Comparison of ENCODE assay signal across 8 cellular contexts in genomic region chr3:120093923-120094775, GRCh38. TPM values are rescaled to one million over a fixed set of nuclear protein-coding genes. Genes with fewer than 3 reads are reported as not detected.
DNase-seq lines count a peak whose midpoint lies in the region; ATAC-seq and TF ChIP-seq lines count a peak whose summit lies in the region.

GSK3B (minus strand) TSS chr3:120094447; CDS start chr3:120093434, 1,013 bp downstream.

- ATAC-seq in CD4-positive, CD25-positive, alpha-beta regulatory T cell (ENCODE audit: low read depth in 2 of 2): peak; percentile 58 to 63
- ATAC-seq in GM19395 (IDR thresholded peaks at IDR 0.05; ENCODE audit: unreplicated experiment) (peak; percentile 28), HG03558 (IDR thresholded peaks at IDR 0.05; ENCODE audit: extremely low read depth, unreplicated experiment) (peak; percentile 0)

- no peak for TF ChIP-seq CTCF in PC-9 (conservative IDR thresholded peaks at IDR 0.05)
- no peak for TF ChIP-seq CTCF in fibroblast of pulmonary artery (IDR thresholded peaks at IDR 0.05; ENCODE audit: low read length, missing control alignments)
- no peak for TF ChIP-seq CTCF in neural progenitor cell (IDR thresholded peaks at IDR 0.05)
- no peak for TF ChIP-seq CTCF in suprapubic skin (IDR thresholded peaks at IDR 0.05)

- no peak for TF ChIP-seq EP300 in suprapubic skin (IDR thresholded peaks at IDR 0.05)

- H3K27ac Mint-ChIP-seq in CD4-positive, CD25-positive, alpha-beta regulatory T cell: peak within 1 kb of the TSS in 1 of 3 donors; percentile 99
- peak within 1 kb of the TSS; percentile 98 for H3K27ac Mint-ChIP-seq in neural progenitor cell

- peak within 1 kb of the TSS; percentile 100 for H3K27ac ChIP-seq in CD4-positive, CD25-positive, alpha-beta regulatory T cell (ENCODE audit: insufficient read depth, low read length, poor library complexity, severe bottlenecking)
- H3K27ac ChIP-seq in PC-9 (peak within 1 kb of the TSS; percentile 100), neural progenitor cell (peak within 1 kb of the TSS; percentile 100), suprapubic skin (peak within 1 kb of the TSS; percentile 100)

- CTCF ChIA-PET in PC-9 (lab: Charles Lee): interaction anchor here (0.7 to 1.9 kb wide), 2 partner anchors 50 to 79 kb away, joined by 3 to 11 read pairs; no protein-coding TSS in a partner anchor

- H2AFZ ChIP-seq in PC-9 (peak within 1 kb of the TSS; percentile 76), neural progenitor cell (replicated peaks) (peak within 1 kb of the TSS; percentile 67)

- peaks cover 6% of the 10 kb centered on the region for H3K27me3 Mint-ChIP-seq in CD4-positive, CD25-positive, alpha-beta regulatory T cell
- peaks cover 6% of the 10 kb centered on the region for H3K27me3 Mint-ChIP-seq in neural progenitor cell (ENCODE audit: insufficient read depth, low read depth)

- H3K4me3 ChIP-seq in CD4-positive, CD25-positive, alpha-beta regulatory T cell (ENCODE audit: low read depth, low read length): peak within 1 kb of the TSS; percentile 98
- peak within 1 kb of the TSS; percentile 96 for H3K4me3 ChIP-seq in PC-9
- peak within 1 kb of the TSS; percentile 73 for H3K4me3 ChIP-seq in fibroblast of pulmonary artery (replicated peaks; ENCODE audit: low read depth, low read length)
- peak within 1 kb of the TSS; percentile 100 for H3K4me3 ChIP-seq in neural progenitor cell
- peak within 1 kb of the TSS; percentile 95 for H3K4me3 ChIP-seq in suprapubic skin

- peaks cover 27% of the 10 kb centered on the region; the same call in 1 of the 2 replicates for H3F3A ChIP-seq in PC-9 (ENCODE audit: insufficient read depth, low read depth)
- peaks cover 25% of the 10 kb centered on the region for H3F3A ChIP-seq in neural progenitor cell (ENCODE audit: low read depth)

- TF ChIP-seq POLR2A in suprapubic skin (IDR thresholded peaks at IDR 0.05): peak; percentile 25 to 81

- H3K79me2 ChIP-seq in PC-9 (ENCODE audit: low read depth) (peaks cover 83% of the 10 kb centered on the region), neural progenitor cell (ENCODE audit: low read depth) (peaks cover 85% of the 10 kb centered on the region)

- WGBS in suprapubic skin: 1% methylated on average over 55 of the region's 94 CpGs

- no peaks in the 10 kb centered on the region for H3K9me3 ChIP-seq in CD4-positive, CD25-positive, alpha-beta regulatory T cell (ENCODE audit: control insufficient read depth in 2 of 2, low read length in 2 of 2)
- H3K9me3 ChIP-seq in PC-9 (ENCODE audit: insufficient read depth, low read depth) (no peaks in the 10 kb centered on the region), neural progenitor cell (ENCODE audit: low read depth) (no peaks in the 10 kb centered on the region), suprapubic skin (no peaks in the 10 kb centered on the region)

- H3K36me3 ChIP-seq in CD4-positive, CD25-positive, alpha-beta regulatory T cell (ENCODE audit: control insufficient read depth, insufficient read depth, low read length): no peaks in the 10 kb centered on the region
- H3K36me3 ChIP-seq in PC-9 (ENCODE audit: low read depth): peaks cover 26% of the 10 kb centered on the region
- H3K36me3 ChIP-seq in neural progenitor cell: no peaks in the 10 kb centered on the region
- H3K36me3 ChIP-seq in suprapubic skin: no peaks in the 10 kb centered on the region

- H3K9ac ChIP-seq in neural progenitor cell: peak within 1 kb of the TSS; percentile 99

- H3K9me3 Mint-ChIP-seq in CD4-positive, CD25-positive, alpha-beta regulatory T cell: no peaks in the 10 kb centered on the region
- no peaks in the 10 kb centered on the region for H3K9me3 Mint-ChIP-seq in neural progenitor cell

- no TSS peak for BruUV-seq in PC-9 (replicated peaks; lab: Mats Ljungman, UMichigan)

- POLR2A ChIA-PET in PC-9 (lab: Charles Lee; ENCODE audit: unreplicated experiment): interaction anchor here (0.5 to 1.9 kb wide), 23 partner anchors 17 to 933 kb away, joined by 3 to 51 read pairs (median 5); partner anchors contain the start of gene TMEM39A

- H3K36me3 Mint-ChIP-seq in CD4-positive, CD25-positive, alpha-beta regulatory T cell: no peaks in the 10 kb centered on the region
- peaks cover 10% of the 10 kb centered on the region for H3K36me3 Mint-ChIP-seq in neural progenitor cell

- H3K27me3 ChIP-seq in CD4-positive, CD25-positive, alpha-beta regulatory T cell (ENCODE audit: control insufficient read depth, insufficient read depth, low read length): no peaks in the 10 kb centered on the region
- no peaks in the 10 kb centered on the region for H3K27me3 ChIP-seq in PC-9 (ENCODE audit: insufficient read depth, low read depth)
- no peaks in the 10 kb centered on the region for H3K27me3 ChIP-seq in neural progenitor cell
- H3K27me3 ChIP-seq in suprapubic skin: no peaks in the 10 kb centered on the region

- intact Hi-C loops in PC-9 (cut with micrococcal nuclease; ENCODE audit: unreplicated experiment): loop anchor here (1.0 to 10.0 kb wide), 8 partner anchors 53 to 629 kb away; partner anchors contain the start of genes LRRC58, POGLUT1 and TMEM39A

- peaks cover 51% of the 10 kb centered on the region for H3K4me1 ChIP-seq in CD4-positive, CD25-positive, alpha-beta regulatory T cell (ENCODE audit: control insufficient read depth, insufficient read depth, low read length, poor library complexity, severe bottlenecking)
- H3K4me1 ChIP-seq in PC-9 (replicated peaks; ENCODE audit: insufficient read depth) (peaks cover 44% of the 10 kb centered on the region), neural progenitor cell (peaks cover 26% of the 10 kb centered on the region), suprapubic skin (peaks cover 60% of the 10 kb centered on the region)

- DNase-seq in CD4-positive, CD25-positive, alpha-beta regulatory T cell: peak in 2 of 3 donors; percentile 69 to 88
- DNase-seq in PC-9 (peak in 1 of 2 experiments; percentile 46), fibroblast of pulmonary artery (ENCODE audit: low read depth) (peak; percentile 100), neural progenitor cell (ENCODE audit: low spot score) (peak; percentile 92), suprapubic skin (ENCODE audit: low spot score in 2 of 2) (peak; percentile 90 to 91)
- DNase-seq in activated T-helper 9 cell treated with anti-CD3 and anti-CD28 coated beads, Interleukin-2, amount 50 U/mL, for 16 hours (ENCODE audit: low read depth): peak; percentile 96

- peaks cover 12 to 32% (median 21%) of the 10 kb centered on the region in 4 donors for H3K4me1 Mint-ChIP-seq in CD4-positive, CD25-positive, alpha-beta regulatory T cell
- H3K4me1 Mint-ChIP-seq in neural progenitor cell: peaks cover 16% of the 10 kb centered on the region

- no peaks in the 10 kb centered on the region for H3K9me2 ChIP-seq in PC-9 (ENCODE audit: insufficient read depth)

- H3K4me3 Mint-ChIP-seq in CD4-positive, CD25-positive, alpha-beta regulatory T cell: no peak within 1 kb of the TSS
- no peak within 1 kb of the TSS for H3K4me3 Mint-ChIP-seq in neural progenitor cell

- peak within 1 kb of the TSS; percentile 98 for H3K4me2 ChIP-seq in PC-9
- peak within 1 kb of the TSS; percentile 94 for H3K4me2 ChIP-seq in neural progenitor cell

- H4K20me1 ChIP-seq in PC-9 (ENCODE audit: insufficient read depth) (peaks cover 38% of the 10 kb centered on the region), neural progenitor cell (ENCODE audit: low read depth) (peaks cover 60% of the 10 kb centered on the region)

RNA-seq across cellular contexts. Expression of gene GSK3B, which starts in this region (rescaled TPM):
- 45.4 TPM for total RNA-seq in CD4-positive, CD25-positive, alpha-beta regulatory T cell
- 10 to 100 TPM; 12.9 to 15.9 (median 14.9) TPM for polyA plus RNA-seq in CD4-positive, CD25-positive, alpha-beta regulatory T cell
- 51.5 and 62.0 TPM in 2 replicates for total RNA-seq in PC-9 (2021)
- 66.3 and 88.6 TPM in 2 replicates for total RNA-seq in neural progenitor cell (ENCODE audit: low replicate concordance)
- total RNA-seq in suprapubic skin: 10 to 100 TPM; 43.8 to 58.1 (median 53.0) TPM

Comparison
In these comparisons a context has a peak if more than half of its experiments do, and no peak if none do; other contexts are left out.
1. ATAC-seq: peak in every context shown above with its lines; median percentile 60 in CD4-positive, CD25-positive, alpha-beta regulatory T cell; 28 in GM19395; 0 in HG03558.